ENCODE assay signal across 8 cellular contexts in the genomic region with DNA sequence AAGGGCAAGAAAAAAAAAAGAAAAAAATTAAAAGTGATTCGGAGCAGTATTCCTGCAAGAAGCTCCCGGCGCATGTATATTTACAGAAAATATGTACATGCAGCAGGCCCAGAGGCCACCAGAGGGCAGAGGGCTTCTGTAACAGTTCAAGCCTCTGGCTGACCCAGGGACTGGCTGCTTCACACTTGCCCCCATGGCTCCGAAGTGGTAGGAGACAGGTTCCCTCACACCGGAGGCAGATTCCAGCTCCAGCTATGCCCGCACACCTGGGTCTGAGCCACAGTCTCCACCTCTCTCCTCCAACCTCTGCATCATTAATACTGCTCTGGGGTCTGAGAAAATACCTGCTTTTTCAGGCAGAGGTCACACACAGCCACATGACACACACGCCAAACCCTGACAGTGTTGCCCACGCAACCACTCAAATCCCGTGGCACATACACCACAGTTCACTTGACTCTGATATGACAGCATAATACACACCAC. TPM values are rescaled to one million over a fixed set of nuclear protein-coding genes. Genes with fewer than 3 reads are reported as not detected.
DNase-seq lines count a peak whose midpoint lies in the region; ATAC-seq and TF ChIP-seq lines count a peak whose summit lies in the region.

No MANE protein-coding gene starts in this region.

- H3K27ac ChIP-seq in VCaP (no peak overlapping the region), dorsolateral prefrontal cortex (no peak overlapping the region)

- DNase-seq in EH (ENCODE audit: low read depth) (peak; percentile 52), Kasumi-1 (lab: John Stamatoyannopoulos, UW) (peak; percentile 41 to 70), dorsolateral prefrontal cortex (peak in 2 of 10 donors; percentile 37 to 46), mesothelial cell of epicardium (ENCODE audit: low spot score in 2 of 2, unreplicated experiment in 2 of 2) (no peak), NCI-H446 (lab: John Stamatoyannopoulos, UW) (no peak), OCI-M2 (lab: John Stamatoyannopoulos, UW; ENCODE audit: unreplicated experiment) (no peak)

- intact Hi-C loops in dorsolateral prefrontal cortex (cut with DNase I) = no loop called here

- peak; percentile 73 for TF ChIP-seq CTCF in VCaP (conservative IDR thresholded peaks at IDR 0.05)
- peak in 44 of 56 donors; percentile 16 to 54 (median 38) for TF ChIP-seq CTCF in dorsolateral prefrontal cortex (IDR thresholded peaks at IDR 0.05 in 54 of 56, conservative IDR thresholded peaks at IDR 0.05 in 2 of 56; ENCODE audit: low read depth in 1 of 56, partially characterized antibody in 56 of 56)
- peak; percentile 39 for TF ChIP-seq CTCF in mesothelial cell of epicardium (IDR thresholded peaks at IDR 0.05; ENCODE audit: unreplicated experiment)

- peaks cover 8% of the 10 kb centered on the region for H3K4me1 Mint-ChIP-seq in mesothelial cell of epicardium

- no peak overlapping the region for H3K4me3 ChIP-seq in dorsolateral prefrontal cortex

- H3K9me3 Mint-ChIP-seq in mesothelial cell of epicardium = no peaks in the 10 kb centered on the region

- no peak overlapping the region for H3K27ac Mint-ChIP-seq in mesothelial cell of epicardium

- H3K27me3 Mint-ChIP-seq in mesothelial cell of epicardium (ENCODE audit: low read depth) = no peaks in the 10 kb centered on the region

- peaks cover 0 to 2% (median 0%) of the 10 kb centered on the region in 45 donors for H3K27me3 ChIP-seq in dorsolateral prefrontal cortex

- H3K4me3 Mint-ChIP-seq in mesothelial cell of epicardium = no peak overlapping the region

- no peak for ATAC-seq in GM18520 (IDR thresholded peaks at IDR 0.05; ENCODE audit: unreplicated experiment)

- H3K36me3 Mint-ChIP-seq in mesothelial cell of epicardium = peaks cover 4% of the 10 kb centered on the region

RNA-seq across cellular contexts. Expression of a gene that starts 2.2 kb away (rescaled TPM):
- total RNA-seq in dorsolateral prefrontal cortex = 10 to 100 TPM in 1 of 120 experiments, 1 to 10 TPM in 116, under 1 TPM in 3; 0.67 to 13.9 (median 3.2) TPM
- 1.4 to 1.9 TPM (median 1.6 TPM) in 3 replicates for total RNA-seq in mesothelial cell of epicardium

RNA-seq across cellular contexts. Expression of a gene that starts 17.4 kb away (rescaled TPM):
- total RNA-seq in dorsolateral prefrontal cortex (1 to 10 TPM in 1 of 120 experiments, under 1 TPM in 3, not detected in 116; 0.14 to 1.1 (median 0.23) TPM), mesothelial cell of epicardium (29.9 to 31.5 TPM (median 30.6 TPM) in 3 replicates)

RNA-seq across cellular contexts. Expression of a gene that starts 26.2 kb away (rescaled TPM):
- total RNA-seq in dorsolateral prefrontal cortex (10 to 100 TPM; 46.0 to 87.0 (median 63.2) TPM), mesothelial cell of epicardium (66.4 to 68.0 TPM (median 66.6 TPM) in 3 replicates)

RNA-seq across cellular contexts. Expression of a gene that starts 26.2 kb away (rescaled TPM):
- total RNA-seq in dorsolateral prefrontal cortex = 10 to 100 TPM; 15.1 to 54.9 (median 36.9) TPM
- 4.2 to 5.4 TPM (median 5.4 TPM) in 3 replicates for total RNA-seq in mesothelial cell of epicardium

RNA-seq across cellular contexts. Expression of a gene that starts 33.2 kb away (rescaled TPM):
- total RNA-seq in dorsolateral prefrontal cortex (10 to 100 TPM in 115 of 120 experiments, 1 to 10 TPM in 5; 5.0 to 39.7 (median 19.9) TPM), mesothelial cell of epicardium (53.2 to 60.3 TPM (median 53.7 TPM) in 3 replicates)

Comparison
In these comparisons a context has a peak if more than half of its experiments do, and no peak if none do; other contexts are left out.
1. DNase-seq: peak in EH (single experiment) and Kasumi-1 (2 of 2); none in mesothelial cell of epicardium (0 of 2), NCI-H446 (0 of 2) and OCI-M2 (single experiment).
2. RNA of a gene that starts 17.4 kb away (total RNA-seq): 29.9 to 31.5 TPM in mesothelial cell of epicardium; 0.14 to 1.1 TPM in dorsolateral prefrontal cortex; every median in the first group is over 10 times any median in the second.
3. Peak in every context shown above with its lines, with median percentiles within 50 percentile points of each other: CTCF ChIP-seq.